ENCODE assay signal across 26 cellular contexts in genomic region chr13:72198967-72199601, GRCh38.
"Had no signal": no experiment of that assay in that cellular context is flagged by ENCODE, and none has a peak within 500 bp of the region (broad histone marks: within the 10 kb centered on the region; RNA-seq: fewer than 3 reads in every experiment).

No MANE protein-coding gene starts in this region.

- H3K4me1 ChIP-seq: adrenal gland, ascending aorta, stomach, suprapubic skin, tibial nerve, uterus had no signal

- H3K9me3 ChIP-seq: adrenal gland, ascending aorta, heart right ventricle, stomach, suprapubic skin, tibial nerve had no signal

- FAIRE-seq: endometrium, small intestine had no signal

- H3K27me3 ChIP-seq: adrenal gland, ascending aorta, heart right ventricle, stomach, suprapubic skin, tibial nerve, uterus had no signal

- H3K4me1 Mint-ChIP-seq: activated B cell treated with CpG ODN at 0.5 μM for 24 hours; activated CD4-positive, alpha-beta T cell treated with anti-CD3 and anti-CD28 coated beads for 36 hours; memory B cell; stimulated activated effector memory CD8-positive, alpha-beta T cell treated with anti-CD3 and anti-CD28 coated beads, Interleukin-12 subunit alpha, Interleukin-12 subunit beta, amount 100 ng/mL, for 72 hours had no signal

- DNase-seq: activated B cell treated with CpG ODN at 0.5 μM for 24 hours; activated CD4-positive, alpha-beta T cell treated with anti-CD3 and anti-CD28 coated beads for 36 hours; activated CD4-positive, alpha-beta T cell treated with anti-CD3 and anti-CD28 coated beads, Interleukin-2, amount 50 U/mL, for 4 hours; activated CD8-positive, alpha-beta memory T cell treated with anti-CD3 and anti-CD28 coated beads for 24 hours; activated CD8-positive, alpha-beta memory T cell treated with anti-CD3 and anti-CD28 coated beads, Interleukin-2, amount 50 U/mL, for 4 hours; activated naive CD4-positive, alpha-beta T cell; activated T-cell treated with anti-CD3 and anti-CD28 coated beads, Interleukin-2, amount 50 U/mL, for 4 hours; adrenal gland; heart right ventricle; islet precursor cell; left cardiac atrium; small intestine; stimulated activated CD4-positive, alpha-beta T cell treated with anti-CD3 and anti-CD28 coated beads, Interleukin-2, amount 100 ng/mL, for 24 hours; stomach; T-helper 9 cell; uterus had no signal

- ATAC-seq: activated CD4-positive, alpha-beta T cell treated with anti-CD3 and anti-CD28 coated beads for 36 hours; activated T-cell treated with anti-CD3 and anti-CD28 coated beads, Interleukin-2, amount 50 U/mL, for 4 hours; heart right ventricle; left cardiac atrium; natural killer cell treated with Interleukin-12 subunit alpha and Interleukin-12 subunit beta and Interleukin-15 and Interleukin-18, amount 100 ng/mL, for 72 hours; sciatic nerve; stimulated activated effector memory CD8-positive, alpha-beta T cell treated with anti-CD3 and anti-CD28 coated beads, Interleukin-12 subunit alpha, Interleukin-12 subunit beta, amount 100 ng/mL, for 72 hours had no signal

- H3K4me3 Mint-ChIP-seq: activated B cell treated with CpG ODN at 0.5 μM for 24 hours; activated CD4-positive, alpha-beta T cell treated with anti-CD3 and anti-CD28 coated beads for 36 hours; activated naive CD8-positive, alpha-beta T cell; activated T-cell treated with anti-CD3 and anti-CD28 coated beads, Interleukin-2, amount 50 U/mL, for 4 hours; memory B cell; natural killer cell treated with Interleukin-12 subunit alpha and Interleukin-12 subunit beta and Interleukin-15 and Interleukin-18, amount 100 ng/mL, for 72 hours; stimulated activated effector memory CD8-positive, alpha-beta T cell treated with anti-CD3 and anti-CD28 coated beads, Interleukin-12 subunit alpha, Interleukin-12 subunit beta, amount 100 ng/mL, for 72 hours had no signal

- H3K36me3 ChIP-seq: adrenal gland, ascending aorta, heart right ventricle, stomach, suprapubic skin, tibial nerve, uterus had no signal

- H3K27me3 Mint-ChIP-seq: activated B cell treated with CpG ODN at 0.5 μM for 24 hours; activated CD4-positive, alpha-beta T cell treated with anti-CD3 and anti-CD28 coated beads for 36 hours; activated naive CD8-positive, alpha-beta T cell; memory B cell; natural killer cell treated with Interleukin-12 subunit alpha and Interleukin-12 subunit beta and Interleukin-15 and Interleukin-18, amount 100 ng/mL, for 72 hours had no signal

- H3K27ac ChIP-seq: adrenal gland, ascending aorta, heart right ventricle, stomach, suprapubic skin, tibial nerve, uterus had no signal

- H3K9me3 Mint-ChIP-seq: activated T-cell treated with anti-CD3 and anti-CD28 coated beads, Interleukin-2, amount 50 U/mL, for 4 hours; activated T-helper 2 cell treated with anti-CD3 and anti-CD28 coated beads, Interferon-gamma antibody, Interleukin-2, Interleukin-4, amounts not matched to agents 10 μg/mL and 5 μg/mL and 100 μg/mL, durations not matched to agents 14 hours and 24 hours and 36 hours; memory B cell; natural killer cell treated with Interleukin-12 subunit alpha and Interleukin-12 subunit beta and Interleukin-15 and Interleukin-18, amount 100 ng/mL, for 72 hours had no signal

- H3K27ac Mint-ChIP-seq: activated B cell treated with CpG ODN at 0.5 μM for 24 hours; activated CD4-positive, alpha-beta T cell treated with anti-CD3 and anti-CD28 coated beads for 36 hours; activated naive CD8-positive, alpha-beta T cell; activated T-helper 2 cell treated with anti-CD3 and anti-CD28 coated beads, Interferon-gamma antibody, Interleukin-2, Interleukin-4, amounts not matched to agents 10 μg/mL and 5 μg/mL and 100 μg/mL, durations not matched to agents 14 hours and 24 hours and 36 hours; memory B cell; natural killer cell treated with Interleukin-12 subunit alpha and Interleukin-12 subunit beta and Interleukin-15 and Interleukin-18, amount 100 ng/mL, for 72 hours; stimulated activated effector memory CD8-positive, alpha-beta T cell treated with anti-CD3 and anti-CD28 coated beads, Interleukin-12 subunit alpha, Interleukin-12 subunit beta, amount 100 ng/mL, for 72 hours had no signal

- H3K4me3 ChIP-seq: adrenal gland, ascending aorta, heart right ventricle, stomach, suprapubic skin, tibial nerve, uterus had no signal

- H3K36me3 Mint-ChIP-seq: activated naive CD8-positive, alpha-beta T cell; memory B cell; natural killer cell treated with Interleukin-12 subunit alpha and Interleukin-12 subunit beta and Interleukin-15 and Interleukin-18, amount 100 ng/mL, for 72 hours; stimulated activated effector memory CD8-positive, alpha-beta T cell treated with anti-CD3 and anti-CD28 coated beads, Interleukin-12 subunit alpha, Interleukin-12 subunit beta, amount 100 ng/mL, for 72 hours had no signal
